ENCODE assay signal across 8 cellular contexts in genomic region chr11:125164422-125165110, GRCh38. TPM values are rescaled to one million over a fixed set of nuclear protein-coding genes. Genes with fewer than 3 reads are reported as not detected.
DNase-seq lines count a peak whose midpoint lies in the region; ATAC-seq and TF ChIP-seq lines count a peak whose summit lies in the region.

PKNOX2 (plus strand) TSS chr11:125164751; CDS start chr11:125351306, 186,555 bp downstream.

- DNase-seq in AG10803 (ENCODE audit: low read depth) (peak; percentile 43), NCI-H460 (ENCODE audit: extremely low read depth, low read depth) (peak; percentile 26), activated T-cell treated with anti-CD3 and anti-CD28 coated beads for 4 hours (peak; percentile 57), mucosa of gallbladder (ENCODE audit: low spot score) (peak; percentile 55), DMS153 treated with DMSO at 0.1 percent for 48 hours (lab: John Stamatoyannopoulos, UW; ENCODE audit: unreplicated experiment) (no peak)
- DNase-seq in stimulated activated CD8-positive, alpha-beta memory T cell treated with anti-CD3 and anti-CD28 coated beads, Interleukin-4, amount 100 ng/mL, for 24 hours (ENCODE audit: low read depth) = peak; percentile 39

- H3K4me3 ChIP-seq in AG10803 (ENCODE audit: low read length) (peak within 1 kb of the TSS; percentile 53), esophagus (ENCODE audit: low read depth in 1 of 2, low read length in 2 of 2) (peak within 1 kb of the TSS; percentile 52 to 56)

- peak; percentile 49 for ATAC-seq in GM21390 (IDR thresholded peaks at IDR 0.05; ENCODE audit: unreplicated experiment)

- H3K36me3 ChIP-seq in esophagus (ENCODE audit: control insufficient read depth in 2 of 2, insufficient read depth in 2 of 2, low read length in 1 of 2) = no peaks in the 10 kb centered on the region

- WGBS in esophagus, 2 donors = 0 to 1% methylated on average over 41 to 58 of the region's 58 CpGs

- TF ChIP-seq CTCF in AG10803 (conservative IDR thresholded peaks at IDR 0.05; ENCODE audit: low read length) = peak; percentile 50

- peaks cover 0 to 3% of the 10 kb centered on the region in 2 donors for H3K4me1 ChIP-seq in esophagus (ENCODE audit: control insufficient read depth in 2 of 2, insufficient read depth in 2 of 2, low read length in 1 of 2)

- H3K27ac ChIP-seq in esophagus (ENCODE audit: low read depth in 2 of 2, low read length in 1 of 2) = peak within 1 kb of the TSS; percentile 68 to 72

- no peaks in the 10 kb centered on the region for H3K27me3 ChIP-seq in esophagus (ENCODE audit: control insufficient read depth in 1 of 2, insufficient read depth in 2 of 2, low read length in 2 of 2)

- H3K9me3 ChIP-seq in esophagus (ENCODE audit: control insufficient read depth in 2 of 2, insufficient read depth in 1 of 2, low read depth in 1 of 2, low read length in 1 of 2) = no peaks in the 10 kb centered on the region

RNA-seq across cellular contexts. Expression of gene PKNOX2, which starts in this region (rescaled TPM):
- not detected in 2 replicates for total RNA-seq in NCI-H460 (2014; rRNA removed; shearing (Covaris generic))
- polyA plus RNA-seq in NCI-H460 (2014; cell fraction: nucleus; rRNA removed) = not detected in 2 replicates
- polyA plus RNA-seq in esophagus = under 1 TPM; 0.24 to 0.43 TPM
- 5.1 TPM for total RNA-seq in mucosa of gallbladder

Comparison
In these comparisons a context has a peak if more than half of its experiments do, and no peak if none do; other contexts are left out.
1. Peak in DNase-seq in NCI-H460; RNA of the gene not detected or under 1 TPM.